1 cellular context compared by ENCODE assay signal in genomic region chr20:3749087-3749688, GRCh38.
TF ChIP-seq lines count a peak whose summit lies in the region.

No MANE protein-coding gene starts in this region.

TF ChIP-seq in GM23338, 12 proteins besides CTCF, POLR2A, EP300 and RAD21:
- TF ChIP-seq ZNF462 (CRISPR knock-in tag; IDR thresholded peaks at IDR 0.05) (no peak), NANOG (IDR thresholded peaks at IDR 0.05; ENCODE audit: borderline replicate concordance) (no peak), CREB1 (CRISPR knock-in tag; IDR thresholded peaks at IDR 0.05; ENCODE audit: low read depth) (no peak), JUNB (IDR thresholded peaks at IDR 0.05; ENCODE audit: unreplicated experiment) (no peak)
TF ChIP-seq in GM23338: peak in this region for 0.
